In the genomic region with DNA sequence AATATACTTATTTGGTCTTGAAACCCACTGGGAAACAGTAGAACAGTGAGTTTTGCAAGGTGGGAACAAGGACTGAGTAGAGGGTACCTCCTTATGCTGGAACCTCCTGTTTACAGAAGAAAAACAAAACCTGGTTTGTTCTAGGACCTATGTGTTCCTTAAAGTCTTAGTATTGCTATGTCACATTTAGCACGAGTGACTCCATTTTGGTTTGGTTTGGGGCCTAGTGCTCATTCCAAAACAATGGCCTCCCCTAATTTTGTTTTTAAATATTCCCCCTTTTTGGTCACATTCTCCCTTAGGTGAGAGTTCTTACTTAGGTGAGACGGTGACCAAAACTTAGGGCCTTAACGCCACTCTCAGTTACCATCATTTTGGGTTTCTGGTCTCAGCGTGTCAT, we compare ENCODE assay signal across 1 cellular context.
TF ChIP-seq lines count a peak whose summit lies in the region.

No MANE protein-coding gene starts in this region.

TF ChIP-seq in K562, 482 proteins besides CTCF, POLR2A, EP300 and RAD21 (continued from another document and continues in another):
- no peak for TF ChIP-seq ZBTB40 (IDR thresholded peaks at IDR 0.05)
- no peak for TF ChIP-seq ZBTB40 (CRISPR knock-in tag; IDR thresholded peaks at IDR 0.05)
- no peak for TF ChIP-seq RBM22 (IDR thresholded peaks at IDR 0.05; ENCODE audit: low read depth, low read length, poor library complexity, severe bottlenecking)
- no peak for TF ChIP-seq ZNF644 (tag; IDR thresholded peaks at IDR 0.05; ENCODE audit: low read depth)
- TF ChIP-seq HMBOX1 (IDR thresholded peaks at IDR 0.05): no peak
- TF ChIP-seq TRIM28 (IDR thresholded peaks at IDR 0.05): no peak
- peak; percentile 97 for TF ChIP-seq DMBX1 (CRISPR knock-in tag; IDR thresholded peaks at IDR 0.05; ENCODE audit: borderline replicate concordance)
- TF ChIP-seq IRF2 (CRISPR knock-in tag; IDR thresholded peaks at IDR 0.05): no peak
- TF ChIP-seq CREM (IDR thresholded peaks at IDR 0.05; ENCODE audit: low read depth): no peak
- TF ChIP-seq PHF8 (IDR thresholded peaks at IDR 0.05; ENCODE audit: borderline replicate concordance, low read length): no peak
- TF ChIP-seq NR2F6 (CRISPR knock-in tag; IDR thresholded peaks at IDR 0.05): no peak
- TF ChIP-seq EP400 (IDR thresholded peaks at IDR 0.05): no peak
- TF ChIP-seq, protein P1, sequence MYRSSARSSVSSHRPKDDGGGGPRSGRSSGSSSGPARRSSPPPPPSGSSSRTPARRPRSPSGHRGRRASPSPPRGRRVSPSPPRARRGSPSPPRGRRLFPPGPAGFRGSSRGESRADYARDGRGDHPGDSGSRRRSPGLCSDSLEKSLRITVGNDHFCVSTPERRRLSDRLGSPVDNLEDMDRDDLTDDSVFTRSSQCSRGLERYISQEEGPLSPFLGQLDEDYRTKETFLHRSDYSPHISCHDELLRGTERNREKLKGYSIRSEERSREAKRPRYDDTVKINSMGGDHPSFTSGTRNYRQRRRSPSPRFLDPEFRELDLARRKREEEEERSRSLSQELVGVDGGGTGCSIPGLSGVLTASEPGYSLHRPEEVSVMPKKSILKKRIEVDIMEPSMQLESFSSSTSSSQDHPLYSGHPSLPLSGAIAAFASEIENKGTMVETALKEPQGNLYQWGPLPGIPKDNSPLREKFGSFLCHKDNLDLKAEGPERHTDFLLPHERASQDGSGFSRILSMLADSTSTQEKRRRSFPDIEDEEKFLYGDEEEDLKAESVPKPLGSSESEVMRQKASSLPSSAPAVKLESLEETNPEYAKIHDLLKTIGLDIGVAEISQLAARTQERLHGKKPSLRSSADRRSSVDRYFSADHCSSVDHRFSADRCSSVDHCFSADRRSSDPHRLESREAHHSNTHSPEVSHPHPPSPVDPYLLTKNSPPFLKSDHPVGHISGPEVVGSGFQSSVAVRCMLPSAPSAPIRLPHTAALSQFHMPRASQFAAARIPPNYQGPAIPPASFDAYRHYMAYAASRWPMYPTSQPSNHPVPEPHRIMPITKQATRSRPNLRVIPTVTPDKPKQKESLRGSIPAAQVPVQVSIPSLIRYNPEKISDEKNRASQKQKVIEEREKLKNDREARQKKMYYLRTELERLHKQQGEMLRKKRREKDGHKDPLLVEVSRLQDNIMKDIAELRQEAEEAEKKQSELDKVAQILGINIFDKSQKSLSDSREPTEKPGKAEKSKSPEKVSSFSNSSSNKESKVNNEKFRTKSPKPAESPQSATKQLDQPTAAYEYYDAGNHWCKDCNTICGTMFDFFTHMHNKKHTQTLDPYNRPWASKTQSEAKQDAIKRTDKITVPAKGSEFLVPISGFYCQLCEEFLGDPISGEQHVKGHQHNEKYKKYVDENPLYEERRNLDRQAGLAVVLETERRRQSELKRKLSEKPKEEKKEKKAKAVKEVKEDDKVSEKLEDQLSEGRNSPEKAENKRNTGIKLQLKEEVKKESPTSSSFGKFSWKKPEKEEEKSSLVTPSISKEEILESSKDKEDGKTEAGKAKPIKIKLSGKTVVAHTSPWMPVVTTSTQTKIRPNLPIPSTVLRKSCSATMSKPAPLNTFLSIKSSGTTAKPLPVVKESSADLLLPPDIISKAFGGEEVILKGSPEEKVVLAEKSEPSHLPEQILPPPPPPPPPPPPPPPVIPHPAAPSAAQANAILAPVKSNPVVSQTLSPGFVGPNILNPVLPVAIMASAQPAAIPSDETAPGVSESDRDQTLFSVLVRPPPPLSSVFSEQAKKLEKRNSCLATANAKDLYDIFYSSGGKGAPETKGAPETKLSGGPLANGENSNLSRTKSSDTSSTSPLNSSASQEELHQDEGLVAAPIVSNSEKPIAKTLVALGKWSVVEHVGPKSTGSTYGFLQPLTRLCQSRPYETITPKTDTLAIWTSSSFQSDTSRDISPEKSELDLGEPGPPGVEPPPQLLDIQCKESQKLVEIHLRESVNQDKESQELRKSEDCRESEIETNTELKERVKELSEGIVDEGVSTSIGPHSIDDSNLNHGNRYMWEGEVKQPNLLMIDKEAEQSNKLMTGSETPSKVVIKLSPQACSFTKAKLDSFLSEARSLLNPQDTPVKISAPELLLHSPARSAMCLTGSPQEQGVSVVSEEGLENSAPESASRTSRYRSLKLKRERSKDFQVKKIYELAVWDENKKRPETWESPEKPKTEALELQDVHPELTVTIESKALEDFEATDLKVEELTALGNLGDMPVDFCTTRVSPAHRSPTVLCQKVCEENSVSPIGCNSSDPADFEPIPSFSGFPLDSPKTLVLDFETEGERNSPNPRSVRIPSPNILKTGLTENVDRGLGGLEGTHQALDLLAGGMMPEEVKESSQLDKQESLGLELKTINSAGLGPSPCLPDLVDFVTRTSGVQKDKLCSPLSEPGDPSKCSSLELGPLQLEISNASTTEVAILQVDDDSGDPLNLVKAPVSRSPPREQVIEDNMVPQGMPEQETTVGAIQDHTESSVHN (IDR thresholded peaks at IDR 0.05; ENCODE audit: borderline replicate concordance in 1 of 2, low read depth in 1 of 2): no peak
- TF ChIP-seq ZEB2 (IDR thresholded peaks at IDR 0.05): no peak
- TF ChIP-seq, protein P2, sequence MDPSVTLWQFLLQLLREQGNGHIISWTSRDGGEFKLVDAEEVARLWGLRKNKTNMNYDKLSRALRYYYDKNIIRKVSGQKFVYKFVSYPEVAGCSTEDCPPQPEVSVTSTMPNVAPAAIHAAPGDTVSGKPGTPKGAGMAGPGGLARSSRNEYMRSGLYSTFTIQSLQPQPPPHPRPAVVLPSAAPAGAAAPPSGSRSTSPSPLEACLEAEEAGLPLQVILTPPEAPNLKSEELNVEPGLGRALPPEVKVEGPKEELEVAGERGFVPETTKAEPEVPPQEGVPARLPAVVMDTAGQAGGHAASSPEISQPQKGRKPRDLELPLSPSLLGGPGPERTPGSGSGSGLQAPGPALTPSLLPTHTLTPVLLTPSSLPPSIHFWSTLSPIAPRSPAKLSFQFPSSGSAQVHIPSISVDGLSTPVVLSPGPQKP (CRISPR knock-in tag; IDR thresholded peaks at IDR 0.05): no peak
- TF ChIP-seq CHD1 (IDR thresholded peaks at IDR 0.05; ENCODE audit: low read length): no peak
- TF ChIP-seq, protein P3, sequence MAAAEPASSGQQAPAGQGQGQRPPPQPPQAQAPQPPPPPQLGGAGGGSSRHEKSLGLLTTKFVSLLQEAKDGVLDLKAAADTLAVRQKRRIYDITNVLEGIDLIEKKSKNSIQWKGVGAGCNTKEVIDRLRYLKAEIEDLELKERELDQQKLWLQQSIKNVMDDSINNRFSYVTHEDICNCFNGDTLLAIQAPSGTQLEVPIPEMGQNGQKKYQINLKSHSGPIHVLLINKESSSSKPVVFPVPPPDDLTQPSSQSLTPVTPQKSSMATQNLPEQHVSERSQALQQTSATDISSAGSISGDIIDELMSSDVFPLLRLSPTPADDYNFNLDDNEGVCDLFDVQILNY (CRISPR knock-in tag; IDR thresholded peaks at IDR 0.05): no peak
- TF ChIP-seq TRIM24 (IDR thresholded peaks at IDR 0.05): no peak
- no peak for TF ChIP-seq ARNT (IDR thresholded peaks at IDR 0.05)
- TF ChIP-seq ZNF280B (CRISPR knock-in tag; IDR thresholded peaks at IDR 0.05): no peak
- no peak for TF ChIP-seq ZNF764 (CRISPR knock-in tag; IDR thresholded peaks at IDR 0.05; ENCODE audit: low read depth)
- no peak for TF ChIP-seq FOXJ2 (tag; IDR thresholded peaks at IDR 0.05)
- TF ChIP-seq XRCC4 (IDR thresholded peaks at IDR 0.05; ENCODE audit: extremely low read depth, insufficient read depth, insufficient read length): no peak
- TF ChIP-seq, protein P4, sequence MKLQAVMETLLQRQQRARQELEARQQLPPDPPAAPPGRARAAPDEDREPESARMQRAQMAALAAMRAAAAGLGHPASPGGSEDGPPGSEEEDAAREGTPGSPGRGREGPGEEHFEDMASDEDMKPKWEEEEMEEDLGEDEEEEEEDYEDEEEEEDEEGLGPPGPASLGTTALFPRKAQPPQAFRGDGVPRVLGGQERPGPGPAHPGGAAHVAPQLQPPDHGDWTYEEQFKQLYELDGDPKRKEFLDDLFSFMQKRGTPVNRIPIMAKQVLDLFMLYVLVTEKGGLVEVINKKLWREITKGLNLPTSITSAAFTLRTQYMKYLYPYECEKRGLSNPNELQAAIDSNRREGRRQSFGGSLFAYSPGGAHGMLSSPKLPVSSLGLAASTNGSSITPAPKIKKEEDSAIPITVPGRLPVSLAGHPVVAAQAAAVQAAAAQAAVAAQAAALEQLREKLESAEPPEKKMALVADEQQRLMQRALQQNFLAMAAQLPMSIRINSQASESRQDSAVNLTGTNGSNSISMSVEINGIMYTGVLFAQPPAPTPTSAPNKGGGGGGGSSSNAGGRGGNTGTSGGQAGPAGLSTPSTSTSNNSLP (IDR thresholded peaks at IDR 0.05; ENCODE audit: borderline replicate concordance, low read depth, low read length): no peak
- no peak for TF ChIP-seq SRSF7 (optimal IDR thresholded peaks at IDR 0.05; ENCODE audit: low read depth, low read length)
- no peak for TF ChIP-seq POLR2H (tag; IDR thresholded peaks at IDR 0.05; ENCODE audit: low read depth)
